Comparison of ENCODE assay signal across 1 cellular context in genomic region chr9:96241391-96241809, GRCh38.
TF ChIP-seq lines count a peak whose summit lies in the region.

No MANE protein-coding gene starts in this region.

TF ChIP-seq in GM12878, 131 proteins besides CTCF, POLR2A, EP300 and RAD21 (continued from another document and continues in another):
- no peak for TF ChIP-seq HDAC6 (IDR thresholded peaks at IDR 0.05; ENCODE audit: unreplicated experiment)
- TF ChIP-seq NBN (IDR thresholded peaks at IDR 0.05), result no peak
- no peak for TF ChIP-seq NR2C1 (IDR thresholded peaks at IDR 0.05)
- peak; percentile 92; the same call in 1 of the 2 replicates for TF ChIP-seq EZH2 (IDR thresholded peaks at IDR 0.05; ENCODE audit: borderline replicate concordance, control insufficient read depth, low read depth, low read length)
- peak; percentile 94 for TF ChIP-seq RUNX3 (IDR thresholded peaks at IDR 0.05; ENCODE audit: low read length)
- TF ChIP-seq NFYA (IDR thresholded peaks at IDR 0.05; ENCODE audit: borderline replicate concordance, low read depth, low read length), result no peak
- TF ChIP-seq, protein P1, sequence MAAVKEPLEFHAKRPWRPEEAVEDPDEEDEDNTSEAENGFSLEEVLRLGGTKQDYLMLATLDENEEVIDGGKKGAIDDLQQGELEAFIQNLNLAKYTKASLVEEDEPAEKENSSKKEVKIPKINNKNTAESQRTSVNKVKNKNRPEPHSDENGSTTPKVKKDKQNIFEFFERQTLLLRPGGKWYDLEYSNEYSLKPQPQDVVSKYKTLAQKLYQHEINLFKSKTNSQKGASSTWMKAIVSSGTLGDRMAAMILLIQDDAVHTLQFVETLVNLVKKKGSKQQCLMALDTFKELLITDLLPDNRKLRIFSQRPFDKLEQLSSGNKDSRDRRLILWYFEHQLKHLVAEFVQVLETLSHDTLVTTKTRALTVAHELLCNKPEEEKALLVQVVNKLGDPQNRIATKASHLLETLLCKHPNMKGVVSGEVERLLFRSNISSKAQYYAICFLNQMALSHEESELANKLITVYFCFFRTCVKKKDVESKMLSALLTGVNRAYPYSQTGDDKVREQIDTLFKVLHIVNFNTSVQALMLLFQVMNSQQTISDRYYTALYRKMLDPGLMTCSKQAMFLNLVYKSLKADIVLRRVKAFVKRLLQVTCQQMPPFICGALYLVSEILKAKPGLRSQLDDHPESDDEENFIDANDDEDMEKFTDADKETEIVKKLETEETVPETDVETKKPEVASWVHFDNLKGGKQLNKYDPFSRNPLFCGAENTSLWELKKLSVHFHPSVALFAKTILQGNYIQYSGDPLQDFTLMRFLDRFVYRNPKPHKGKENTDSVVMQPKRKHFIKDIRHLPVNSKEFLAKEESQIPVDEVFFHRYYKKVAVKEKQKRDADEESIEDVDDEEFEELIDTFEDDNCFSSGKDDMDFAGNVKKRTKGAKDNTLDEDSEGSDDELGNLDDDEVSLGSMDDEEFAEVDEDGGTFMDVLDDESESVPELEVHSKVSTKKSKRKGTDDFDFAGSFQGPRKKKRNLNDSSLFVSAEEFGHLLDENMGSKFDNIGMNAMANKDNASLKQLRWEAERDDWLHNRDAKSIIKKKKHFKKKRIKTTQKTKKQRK (IDR thresholded peaks at IDR 0.05; ENCODE audit: low read depth, low read length), result no peak
- TF ChIP-seq MYC (IDR thresholded peaks at IDR 0.05; ENCODE audit: insufficient read depth, insufficient read length, insufficient replicate concordance, low read length, severe bottlenecking), result no peak
- TF ChIP-seq, protein P2, sequence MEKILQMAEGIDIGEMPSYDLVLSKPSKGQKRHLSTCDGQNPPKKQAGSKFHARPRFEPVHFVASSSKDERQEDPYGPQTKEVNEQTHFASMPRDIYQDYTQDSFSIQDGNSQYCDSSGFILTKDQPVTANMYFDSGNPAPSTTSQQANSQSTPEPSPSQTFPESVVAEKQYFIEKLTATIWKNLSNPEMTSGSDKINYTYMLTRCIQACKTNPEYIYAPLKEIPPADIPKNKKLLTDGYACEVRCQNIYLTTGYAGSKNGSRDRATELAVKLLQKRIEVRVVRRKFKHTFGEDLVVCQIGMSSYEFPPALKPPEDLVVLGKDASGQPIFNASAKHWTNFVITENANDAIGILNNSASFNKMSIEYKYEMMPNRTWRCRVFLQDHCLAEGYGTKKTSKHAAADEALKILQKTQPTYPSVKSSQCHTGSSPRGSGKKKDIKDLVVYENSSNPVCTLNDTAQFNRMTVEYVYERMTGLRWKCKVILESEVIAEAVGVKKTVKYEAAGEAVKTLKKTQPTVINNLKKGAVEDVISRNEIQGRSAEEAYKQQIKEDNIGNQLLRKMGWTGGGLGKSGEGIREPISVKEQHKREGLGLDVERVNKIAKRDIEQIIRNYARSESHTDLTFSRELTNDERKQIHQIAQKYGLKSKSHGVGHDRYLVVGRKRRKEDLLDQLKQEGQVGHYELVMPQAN (conservative IDR thresholded peaks at IDR 0.05), result no peak
- TF ChIP-seq PAX8 (IDR thresholded peaks at IDR 0.05), result no peak
- no peak for TF ChIP-seq SUZ12 (IDR thresholded peaks at IDR 0.05; ENCODE audit: unreplicated experiment)
- TF ChIP-seq PML (IDR thresholded peaks at IDR 0.05; ENCODE audit: low read length), result no peak
- 0 out of 2 replicates have a peak, but pooled peaks have one; percentile 49 for TF ChIP-seq BACH1 (IDR thresholded peaks at IDR 0.05; ENCODE audit: borderline replicate concordance)
- no peak for TF ChIP-seq STAT3 (IDR thresholded peaks at IDR 0.05; ENCODE audit: low read depth, low read length)
- no peak for TF ChIP-seq NR2C2 (IDR thresholded peaks at IDR 0.05; ENCODE audit: borderline replicate concordance, control insufficient read depth, insufficient read length, low read depth)
- TF ChIP-seq CBX3 (IDR thresholded peaks at IDR 0.05; ENCODE audit: borderline replicate concordance, low read depth), result no peak
- TF ChIP-seq E2F4 (IDR thresholded peaks at IDR 0.05; ENCODE audit: low read depth, low read length), result no peak
- peak; percentile 84; the same call in 1 of the 2 replicates for TF ChIP-seq GATAD2B (conservative IDR thresholded peaks at IDR 0.05; ENCODE audit: low read depth)
- peak; percentile 92 for TF ChIP-seq EED (IDR thresholded peaks at IDR 0.05; ENCODE audit: low read depth)
- no peak for TF ChIP-seq WRNIP1 (IDR thresholded peaks at IDR 0.05; ENCODE audit: borderline replicate concordance, low read depth, low read length)
- TF ChIP-seq CHD2 (IDR thresholded peaks at IDR 0.05; ENCODE audit: borderline replicate concordance, low read depth, low read length), result no peak
- TF ChIP-seq ZBED1 (IDR thresholded peaks at IDR 0.05; ENCODE audit: borderline replicate concordance), result no peak
- no peak for TF ChIP-seq NRF1 (conservative IDR thresholded peaks at IDR 0.05; ENCODE audit: low read depth, low read length)
- no peak for TF ChIP-seq RBBP5 (conservative IDR thresholded peaks at IDR 0.05)
- no peak for TF ChIP-seq BCLAF1 (IDR thresholded peaks at IDR 0.05)
- TF ChIP-seq, protein P3, sequence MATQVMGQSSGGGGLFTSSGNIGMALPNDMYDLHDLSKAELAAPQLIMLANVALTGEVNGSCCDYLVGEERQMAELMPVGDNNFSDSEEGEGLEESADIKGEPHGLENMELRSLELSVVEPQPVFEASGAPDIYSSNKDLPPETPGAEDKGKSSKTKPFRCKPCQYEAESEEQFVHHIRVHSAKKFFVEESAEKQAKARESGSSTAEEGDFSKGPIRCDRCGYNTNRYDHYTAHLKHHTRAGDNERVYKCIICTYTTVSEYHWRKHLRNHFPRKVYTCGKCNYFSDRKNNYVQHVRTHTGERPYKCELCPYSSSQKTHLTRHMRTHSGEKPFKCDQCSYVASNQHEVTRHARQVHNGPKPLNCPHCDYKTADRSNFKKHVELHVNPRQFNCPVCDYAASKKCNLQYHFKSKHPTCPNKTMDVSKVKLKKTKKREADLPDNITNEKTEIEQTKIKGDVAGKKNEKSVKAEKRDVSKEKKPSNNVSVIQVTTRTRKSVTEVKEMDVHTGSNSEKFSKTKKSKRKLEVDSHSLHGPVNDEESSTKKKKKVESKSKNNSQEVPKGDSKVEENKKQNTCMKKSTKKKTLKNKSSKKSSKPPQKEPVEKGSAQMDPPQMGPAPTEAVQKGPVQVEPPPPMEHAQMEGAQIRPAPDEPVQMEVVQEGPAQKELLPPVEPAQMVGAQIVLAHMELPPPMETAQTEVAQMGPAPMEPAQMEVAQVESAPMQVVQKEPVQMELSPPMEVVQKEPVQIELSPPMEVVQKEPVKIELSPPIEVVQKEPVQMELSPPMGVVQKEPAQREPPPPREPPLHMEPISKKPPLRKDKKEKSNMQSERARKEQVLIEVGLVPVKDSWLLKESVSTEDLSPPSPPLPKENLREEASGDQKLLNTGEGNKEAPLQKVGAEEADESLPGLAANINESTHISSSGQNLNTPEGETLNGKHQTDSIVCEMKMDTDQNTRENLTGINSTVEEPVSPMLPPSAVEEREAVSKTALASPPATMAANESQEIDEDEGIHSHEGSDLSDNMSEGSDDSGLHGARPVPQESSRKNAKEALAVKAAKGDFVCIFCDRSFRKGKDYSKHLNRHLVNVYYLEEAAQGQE (IDR thresholded peaks at IDR 0.05; ENCODE audit: low read depth, low read length), result no peak
- no peak for TF ChIP-seq YBX1 (IDR thresholded peaks at IDR 0.05)
- TF ChIP-seq ZNF24 (IDR thresholded peaks at IDR 0.05), result 0 out of 2 replicates have a peak, but pooled peaks have one; percentile 18
- TF ChIP-seq, protein P4, sequence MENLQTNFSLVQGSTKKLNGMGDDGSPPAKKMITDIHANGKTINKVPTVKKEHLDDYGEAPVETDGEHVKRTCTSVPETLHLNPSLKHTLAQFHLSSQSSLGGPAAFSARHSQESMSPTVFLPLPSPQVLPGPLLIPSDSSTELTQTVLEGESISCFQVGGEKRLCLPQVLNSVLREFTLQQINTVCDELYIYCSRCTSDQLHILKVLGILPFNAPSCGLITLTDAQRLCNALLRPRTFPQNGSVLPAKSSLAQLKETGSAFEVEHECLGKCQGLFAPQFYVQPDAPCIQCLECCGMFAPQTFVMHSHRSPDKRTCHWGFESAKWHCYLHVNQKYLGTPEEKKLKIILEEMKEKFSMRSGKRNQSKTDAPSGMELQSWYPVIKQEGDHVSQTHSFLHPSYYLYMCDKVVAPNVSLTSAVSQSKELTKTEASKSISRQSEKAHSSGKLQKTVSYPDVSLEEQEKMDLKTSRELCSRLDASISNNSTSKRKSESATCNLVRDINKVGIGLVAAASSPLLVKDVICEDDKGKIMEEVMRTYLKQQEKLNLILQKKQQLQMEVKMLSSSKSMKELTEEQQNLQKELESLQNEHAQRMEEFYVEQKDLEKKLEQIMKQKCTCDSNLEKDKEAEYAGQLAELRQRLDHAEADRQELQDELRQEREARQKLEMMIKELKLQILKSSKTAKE (IDR thresholded peaks at IDR 0.05; ENCODE audit: low read depth, poor library complexity, severe bottlenecking), result peak; percentile 51
- peak; percentile 76; the same call in 1 of the 2 replicates for TF ChIP-seq BMI1 (IDR thresholded peaks at IDR 0.05; ENCODE audit: borderline replicate concordance)
- peak; percentile 39; the same call in 1 of the 2 replicates for TF ChIP-seq NR2F1 (conservative IDR thresholded peaks at IDR 0.05)
- TF ChIP-seq MEF2A (IDR thresholded peaks at IDR 0.05; ENCODE audit: insufficient read depth, low read depth, low read length), result no peak
- TF ChIP-seq TARDBP (IDR thresholded peaks at IDR 0.05; ENCODE audit: borderline replicate concordance), result no peak
- no peak for TF ChIP-seq FOXK2 (IDR thresholded peaks at IDR 0.05)
- no peak for TF ChIP-seq ZZZ3 (IDR thresholded peaks at IDR 0.05; ENCODE audit: control insufficient read depth, insufficient read length, low read depth)
- no peak for TF ChIP-seq HCFC1 (IDR thresholded peaks at IDR 0.05; ENCODE audit: low read length)
- no peak for TF ChIP-seq RAD51 (IDR thresholded peaks at IDR 0.05)
- TF ChIP-seq BHLHE40 (IDR thresholded peaks at IDR 0.05; ENCODE audit: borderline replicate concordance in 1 of 2, low read depth in 2 of 2, low read length in 1 of 2), result peak; percentile 41 to 68; a peak in 2 of 4 replicates
- TF ChIP-seq RB1 (IDR thresholded peaks at IDR 0.05; ENCODE audit: borderline replicate concordance), result no peak
- TF ChIP-seq, protein P5, sequence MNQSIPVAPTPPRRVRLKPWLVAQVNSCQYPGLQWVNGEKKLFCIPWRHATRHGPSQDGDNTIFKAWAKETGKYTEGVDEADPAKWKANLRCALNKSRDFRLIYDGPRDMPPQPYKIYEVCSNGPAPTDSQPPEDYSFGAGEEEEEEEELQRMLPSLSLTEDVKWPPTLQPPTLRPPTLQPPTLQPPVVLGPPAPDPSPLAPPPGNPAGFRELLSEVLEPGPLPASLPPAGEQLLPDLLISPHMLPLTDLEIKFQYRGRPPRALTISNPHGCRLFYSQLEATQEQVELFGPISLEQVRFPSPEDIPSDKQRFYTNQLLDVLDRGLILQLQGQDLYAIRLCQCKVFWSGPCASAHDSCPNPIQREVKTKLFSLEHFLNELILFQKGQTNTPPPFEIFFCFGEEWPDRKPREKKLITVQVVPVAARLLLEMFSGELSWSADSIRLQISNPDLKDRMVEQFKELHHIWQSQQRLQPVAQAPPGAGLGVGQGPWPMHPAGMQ (IDR thresholded peaks at IDR 0.05; ENCODE audit: borderline replicate concordance), result no peak
- TF ChIP-seq POU2F2 (IDR thresholded peaks at IDR 0.05; ENCODE audit: borderline replicate concordance, low read depth, low read length), result peak; percentile 56; the same call in 1 of the 3 replicates
- TF ChIP-seq USF2 (IDR thresholded peaks at IDR 0.05; ENCODE audit: borderline replicate concordance, low read depth, low read length), result no peak
- no peak for TF ChIP-seq GABPA (IDR thresholded peaks at IDR 0.05; ENCODE audit: low read depth)
- peak; percentile 45 for TF ChIP-seq JUNB (IDR thresholded peaks at IDR 0.05)
- TF ChIP-seq EGR1 (IDR thresholded peaks at IDR 0.05; ENCODE audit: borderline replicate concordance in 1 of 2, low read depth in 2 of 2, low read length in 2 of 2), result no peak
- TF ChIP-seq, protein P6, sequence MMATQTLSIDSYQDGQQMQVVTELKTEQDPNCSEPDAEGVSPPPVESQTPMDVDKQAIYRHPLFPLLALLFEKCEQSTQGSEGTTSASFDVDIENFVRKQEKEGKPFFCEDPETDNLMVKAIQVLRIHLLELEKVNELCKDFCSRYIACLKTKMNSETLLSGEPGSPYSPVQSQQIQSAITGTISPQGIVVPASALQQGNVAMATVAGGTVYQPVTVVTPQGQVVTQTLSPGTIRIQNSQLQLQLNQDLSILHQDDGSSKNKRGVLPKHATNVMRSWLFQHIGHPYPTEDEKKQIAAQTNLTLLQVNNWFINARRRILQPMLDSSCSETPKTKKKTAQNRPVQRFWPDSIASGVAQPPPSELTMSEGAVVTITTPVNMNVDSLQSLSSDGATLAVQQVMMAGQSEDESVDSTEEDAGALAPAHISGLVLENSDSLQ (IDR thresholded peaks at IDR 0.05), result no peak
- TF ChIP-seq FOXM1 (IDR thresholded peaks at IDR 0.05; ENCODE audit: low read depth, low read length), result no peak
- TF ChIP-seq DPF2 (IDR thresholded peaks at IDR 0.05), result peak; percentile 91
- no peak for TF ChIP-seq CBX5 (IDR thresholded peaks at IDR 0.05; ENCODE audit: low read depth)
